ENCODE assay signal across 10 cellular contexts in the genomic region with DNA sequence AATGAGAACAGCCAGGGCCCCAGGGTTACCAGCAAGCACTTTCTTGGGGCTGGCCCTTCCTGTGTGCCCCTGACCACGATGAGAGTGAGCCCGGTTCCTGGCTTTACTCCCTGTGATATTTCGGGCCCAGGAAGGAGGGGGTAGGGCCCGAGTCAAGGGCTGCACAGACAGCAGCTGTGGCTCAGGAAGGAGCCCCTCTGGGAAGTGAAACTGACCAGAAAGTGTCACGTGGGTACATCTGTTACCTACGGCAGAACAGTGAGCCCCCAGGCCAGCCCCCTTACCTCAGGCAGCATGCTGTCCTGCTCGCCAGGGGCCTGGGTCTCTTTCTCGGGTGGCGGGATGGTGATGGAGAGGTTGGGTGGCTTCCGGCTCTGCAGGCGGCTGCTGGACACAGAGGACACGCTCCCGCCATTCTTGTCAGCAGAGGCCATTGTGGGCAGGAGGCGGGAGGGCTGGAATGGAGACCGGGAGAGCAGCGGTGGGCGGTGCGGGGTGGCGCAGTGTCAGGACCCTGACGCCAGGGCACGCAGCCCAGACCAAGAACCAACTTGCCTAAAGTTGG. TPM values are rescaled to one million over a fixed set of nuclear protein-coding genes. Genes with fewer than 3 reads are reported as not detected.
DNase-seq lines count a peak whose midpoint lies in the region; ATAC-seq and TF ChIP-seq lines count a peak whose summit lies in the region.
"Had no signal": no experiment of that assay in that cellular context is flagged by ENCODE, and none has a peak within 500 bp of the region (broad histone marks: within the 10 kb centered on the region; RNA-seq: fewer than 3 reads in every experiment).

No MANE protein-coding gene starts in this region.

- peaks cover 11% of the 10 kb centered on the region for H3K36me3 ChIP-seq in HUES6 (ENCODE audit: control insufficient read depth, insufficient read depth, low read length)
- H3K36me3 ChIP-seq: thoracic aorta had no signal

- peak in 11 of 14 donors; percentile 14 to 77 (median 51) for DNase-seq in C1 segment of cervical spinal cord (lab: John Stamatoyannopoulos, UW)
- peak; percentile 85 for DNase-seq in GM20000 (ENCODE audit: low spot score)
- DNase-seq in left cardiac atrium = no peak
- DNase-seq in stimulated activated CD4-positive, alpha-beta T cell treated with anti-CD3 and anti-CD28 coated beads, Interleukin-2, amount 100 ng/mL, for 48 hours = no peak
- DNase-seq in DMS53 treated with DMSO at 0.1 percent for 48 hours (lab: John Stamatoyannopoulos, UW; ENCODE audit: unreplicated experiment) = no peak
- DNase-seq in stimulated activated CD4-positive, alpha-beta T cell treated with anti-CD3 and anti-CD28 coated beads, Interleukin-15, amount 100 ng/mL, for 24 hours = no peak
- no peak for DNase-seq in NCI-H510A (lab: John Stamatoyannopoulos, UW)

- ATAC-seq in left cardiac atrium = peak; percentile 25 to 42

- H3K27me3 ChIP-seq in HUES6 (ENCODE audit: control insufficient read depth, insufficient read depth, low read length) = no peaks in the 10 kb centered on the region

- H3K9me3 ChIP-seq in HUES6 (ENCODE audit: control insufficient read depth, insufficient read depth, low read depth, low read length) = no peaks in the 10 kb centered on the region
- H3K9me3 ChIP-seq: thoracic aorta had no signal

- no peak overlapping the region for H3K27ac ChIP-seq in HUES6 (ENCODE audit: low read depth, low read length)

- no peak for TF ChIP-seq CTCF in GM20000 (IDR thresholded peaks at IDR 0.05; ENCODE audit: extremely low read depth, missing control alignments)

- no peak overlapping the region for H3K4me3 ChIP-seq in HUES6 (ENCODE audit: low read depth, low read length)
- H3K4me3 ChIP-seq: thoracic aorta had no signal

- H3K4me1 ChIP-seq in HUES6 (ENCODE audit: control insufficient read depth, insufficient read depth, low read length) = no peaks in the 10 kb centered on the region

- H3K9ac ChIP-seq in HUES6 (ENCODE audit: low read length) = peak overlapping the region; percentile 19

- intact Hi-C loops in left cardiac atrium (cut with DNase I) = no loop called here

RNA-seq across cellular contexts. Expression of gene AANAT, which starts 13.8 kb away (rescaled TPM):
- not detected for total RNA-seq in left cardiac atrium
- total RNA-seq: CD4-positive, alpha-beta memory T cell; thoracic aorta had no signal

RNA-seq across cellular contexts. Expression of gene RHBDF2, which starts 20.1 kb away (rescaled TPM):
- 10 to 100 TPM; 16.0 to 18.9 TPM for total RNA-seq in left cardiac atrium

RNA-seq across cellular contexts. Expression of gene UBE2O, which starts 28.2 kb away (rescaled TPM):
- total RNA-seq in left cardiac atrium = 10 to 100 TPM; 28.3 to 29.1 TPM

RNA-seq across cellular contexts. Expression of gene CYGB, which starts 56.3 kb away (rescaled TPM):
- total RNA-seq in left cardiac atrium = 10 to 100 TPM; 45.7 to 70.8 TPM
- total RNA-seq: CD4-positive, alpha-beta memory T cell had no signal

RNA-seq across cellular contexts. Expression of gene PRCD, which starts 58.7 kb away (rescaled TPM):
- total RNA-seq in left cardiac atrium = 1 to 10 TPM; 5.5 to 7.7 TPM
- total RNA-seq: CD4-positive, alpha-beta memory T cell had no signal

Comparison
In these comparisons a context has a peak if more than half of its experiments do, and no peak if none do; other contexts are left out.
1. DNase-seq: peak in C1 segment of cervical spinal cord (11 of 14) and GM20000 (single experiment); none in left cardiac atrium (single experiment), stimulated activated CD4-positive, alpha-beta T cell treated with anti-CD3 and anti-CD28 coated beads, Interleukin-2, amount 100 ng/mL, for 48 hours (0 of 2), DMS53 treated with DMSO at 0.1 percent for 48 hours (single experiment), stimulated activated CD4-positive, alpha-beta T cell treated with anti-CD3 and anti-CD28 coated beads, Interleukin-15, amount 100 ng/mL, for 24 hours (single experiment) and NCI-H510A (single experiment).